8 cellular contexts compared by ENCODE assay signal in the genomic region with DNA sequence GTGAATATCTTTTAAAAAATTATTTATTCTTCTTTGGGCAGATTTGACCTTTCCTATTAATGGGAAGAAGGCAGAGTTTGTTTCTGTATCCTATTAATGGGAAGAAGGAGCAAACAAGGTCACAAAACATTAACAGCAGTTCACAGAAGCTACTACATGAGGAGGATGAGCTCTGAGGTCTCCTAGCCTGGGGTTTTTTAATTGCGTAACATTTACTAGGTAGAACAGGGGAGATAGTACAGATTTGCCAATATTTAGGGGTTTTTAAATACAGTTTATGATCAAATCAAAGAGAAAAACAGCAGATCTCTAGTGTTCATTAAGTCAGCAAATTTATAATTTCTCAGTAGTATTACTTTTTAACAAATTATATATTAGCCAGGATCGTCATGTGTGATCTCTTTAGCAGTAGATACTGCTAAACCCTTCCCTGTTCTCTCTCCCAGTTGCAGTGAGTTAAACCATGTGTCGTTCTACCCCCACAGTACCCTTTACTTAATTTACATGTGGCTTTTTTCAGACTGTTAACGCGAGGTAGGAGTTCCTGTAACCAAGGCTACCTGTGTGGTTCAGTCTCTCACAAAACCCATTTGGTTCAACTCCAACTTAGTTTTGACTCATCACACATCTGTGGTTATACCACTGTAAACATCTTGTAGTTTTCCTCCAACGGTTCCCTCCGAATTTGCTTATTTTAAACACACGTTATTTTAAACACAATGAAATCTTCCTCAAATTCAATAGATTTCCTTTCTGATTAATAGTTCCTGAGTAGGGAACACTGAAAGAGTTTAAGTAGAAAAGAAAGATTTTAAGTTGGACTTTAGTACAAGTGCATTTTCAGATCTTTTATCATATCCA. TPM values are rescaled to one million over a fixed set of nuclear protein-coding genes. Genes with fewer than 3 reads are reported as not detected.
DNase-seq lines count a peak whose midpoint lies in the region; ATAC-seq and TF ChIP-seq lines count a peak whose summit lies in the region.

No MANE protein-coding gene starts in this region.

- no peak overlapping the region for H3K4me3 ChIP-seq in HFF-Myc (replicated peaks; ENCODE audit: low read depth, low read length)

- TF ChIP-seq CTCF in HFF-Myc (IDR thresholded peaks at IDR 0.05; ENCODE audit: low read depth, low read length, missing control alignments), result no peak

- peak; percentile 97 for ATAC-seq in GM18870 (IDR thresholded peaks at IDR 0.05; ENCODE audit: unreplicated experiment)
- peak; percentile 19 for ATAC-seq in left colon

- intact Hi-C loops in left colon (cut with DNase I, micrococcal nuclease), result no loop called here

- DNase-seq in HFF-Myc (ENCODE audit: extremely low read depth, low read depth), result peak; percentile 77
- DNase-seq in NAMALWA (ENCODE audit: low spot score), result peak; percentile 81
- DNase-seq in left colon, result no peak
- no peak for DNase-seq in NCI-H146 treated with DMSO at 0.1 percent for 48 hours (lab: John Stamatoyannopoulos, UW; ENCODE audit: unreplicated experiment)
- no peak for DNase-seq in NCI-H1694 treated with DMSO at 0.1 percent for 48 hours (lab: John Stamatoyannopoulos, UW)
- DNase-seq in NCI-H526 (lab: John Stamatoyannopoulos, UW), result no peak
- no peak for DNase-seq in DMS114 treated with DMSO at 0.1 percent for 48 hours (lab: John Stamatoyannopoulos, UW; ENCODE audit: unreplicated experiment)

RNA-seq across cellular contexts. Expression of gene SLC25A46, which starts 13.3 kb away (rescaled TPM):
- 10 to 100 TPM; 44.7 to 54.6 TPM for total RNA-seq in left colon

RNA-seq across cellular contexts. Expression of gene TMEM232, which starts 25.7 kb away (rescaled TPM):
- 1 to 10 TPM; 3.1 to 3.7 TPM for total RNA-seq in left colon

Comparison
In these comparisons a context has a peak if more than half of its experiments do, and no peak if none do; other contexts are left out.
1. DNase-seq: peak in HFF-Myc (single experiment) and NAMALWA (single experiment); none in left colon (0 of 2), NCI-H146 treated with DMSO at 0.1 percent for 48 hours (single experiment), NCI-H1694 treated with DMSO at 0.1 percent for 48 hours (single experiment), NCI-H526 (0 of 2) and DMS114 treated with DMSO at 0.1 percent for 48 hours (single experiment).